ENCODE assay signal across 9 cellular contexts in genomic region chr3:187802928-187803259, GRCh38. TPM values are rescaled to one million over a fixed set of nuclear protein-coding genes. Genes with fewer than 3 reads are reported as not detected.
A peak's percentile ranks its signal among the peaks of the same experiment; 100 is the strongest.
DNase-seq lines count a peak whose midpoint lies in the region; ATAC-seq and TF ChIP-seq lines count a peak whose summit lies in the region.
"Had no signal": no experiment of that assay in that cellular context is flagged by ENCODE, and none has a peak within 500 bp of the region (broad histone marks: within the 10 kb centered on the region; RNA-seq: fewer than 3 reads in every experiment).

No MANE protein-coding gene starts in this region.

- no peaks in the 10 kb centered on the region for H4K20me1 ChIP-seq in MM.1S (ENCODE audit: insufficient read depth, low read length)

- DNase-seq in mucosa of descending colon = no peak
- no peak for DNase-seq in NCI-H2081 (lab: John Stamatoyannopoulos, UW)
- no peak for DNase-seq in MM.1S
- no peak for DNase-seq in spleen
- no peak for DNase-seq in midbrain (lab: John Stamatoyannopoulos, UW)
- DNase-seq: NCI-H1417 treated with DMSO at 0.1 percent for 48 hours had no signal

- intact Hi-C loops in mucosa of descending colon (cut with DNase I, micrococcal nuclease) (no loop called here), spleen (cut with DNase I; ENCODE audit: low total_unique reads) (no loop called here)

- no peaks in the 10 kb centered on the region for H3K79me2 ChIP-seq in MM.1S (ENCODE audit: low read length)

- TF ChIP-seq CTCF in mucosa of descending colon (IDR thresholded peaks at IDR 0.05) (no peak), MM.1S (IDR thresholded peaks at IDR 0.05; ENCODE audit: low read length) (no peak), spleen (IDR thresholded peaks at IDR 0.05 in 8 of 11, conservative IDR thresholded peaks at IDR 0.05 in 3 of 11) (no peak)

- H3K36me3 ChIP-seq in mucosa of descending colon (ENCODE audit: low read depth) (no peaks in the 10 kb centered on the region), MM.1S (replicated peaks; ENCODE audit: insufficient read depth, low read length) (no peaks in the 10 kb centered on the region), spleen (no peaks in the 10 kb centered on the region)

- peaks cover 21% of the 10 kb centered on the region for H3K9me3 Mint-ChIP-seq in T-helper 1 cell treated with Interleukin-12 subunit alpha and Interleukin-12 subunit beta and Interleukin-4 antibody, amounts not matched to agents 30 μg/mL and 1 μg/mL, for 36 hours

- TF ChIP-seq POLR2A in spleen (IDR thresholded peaks at IDR 0.05) = no peak

- H3K4me1 ChIP-seq in mucosa of descending colon (ENCODE audit: low read depth) = peaks cover 6% of the 10 kb centered on the region
- 0 out of 2 replicates have a peak, but pooled peaks cover 6% of the 10 kb centered on the region for H3K4me1 ChIP-seq in MM.1S (ENCODE audit: low read length)
- H3K4me1 ChIP-seq in spleen = peaks cover 4 to 41% (median 11%) of the 10 kb centered on the region in 6 donors

- 71 to 79% (median 78%) methylated on average over 9 of the region's 9 CpGs for WGBS in spleen, 5 donors

- H3K9ac ChIP-seq in MM.1S (ENCODE audit: low read length) = no peak overlapping the region

- no peaks in the 10 kb centered on the region; the same call in 1 of the 2 replicates for H3F3A ChIP-seq in MM.1S (ENCODE audit: insufficient read depth, low read length)

- H2AFZ ChIP-seq in MM.1S (ENCODE audit: low read length) = no peak overlapping the region

- peak overlapping the region; percentile 91 for H3K27ac Mint-ChIP-seq in T-helper 1 cell treated with Interleukin-12 subunit alpha and Interleukin-12 subunit beta and Interleukin-4 antibody, amounts not matched to agents 30 μg/mL and 1 μg/mL, for 36 hours

- H3K4me3 ChIP-seq in mucosa of descending colon (no peak overlapping the region), MM.1S (ENCODE audit: low read length) (no peak overlapping the region), spleen (peak overlapping the region in 1 of 8 donors; percentile 15)

- H3K27ac ChIP-seq in MM.1S (ENCODE audit: low read length) = no peak overlapping the region
- H3K27ac ChIP-seq in spleen = peak overlapping the region in 1 of 8 donors; percentile 43

- peaks cover 18% of the 10 kb centered on the region for H3K36me3 Mint-ChIP-seq in T-helper 1 cell treated with Interleukin-12 subunit alpha and Interleukin-12 subunit beta and Interleukin-4 antibody, amounts not matched to agents 30 μg/mL and 1 μg/mL, for 36 hours (ENCODE audit: low read depth)

- H3K27me3 ChIP-seq in MM.1S (replicated peaks; ENCODE audit: insufficient read depth, low read length) (peaks cover 41% of the 10 kb centered on the region), spleen (replicated peaks in 1 of 7) (no peaks in the 10 kb centered on the region)

- H3K9me2 ChIP-seq in MM.1S (replicated peaks; ENCODE audit: insufficient read depth, low read length) = no peaks in the 10 kb centered on the region

- H3K9me3 ChIP-seq in mucosa of descending colon (no peaks in the 10 kb centered on the region), MM.1S (replicated peaks; ENCODE audit: insufficient read depth, low read length) (no peaks in the 10 kb centered on the region), spleen (no peaks in the 10 kb centered on the region)

- no peaks in the 10 kb centered on the region for H3K27me3 Mint-ChIP-seq in T-helper 1 cell treated with Interleukin-12 subunit alpha and Interleukin-12 subunit beta and Interleukin-4 antibody, amounts not matched to agents 30 μg/mL and 1 μg/mL, for 36 hours (ENCODE audit: low read depth)

- H3K4me1 Mint-ChIP-seq in T-helper 1 cell treated with Interleukin-12 subunit alpha and Interleukin-12 subunit beta and Interleukin-4 antibody, amounts not matched to agents 30 μg/mL and 1 μg/mL, for 36 hours (ENCODE audit: low read depth) = peaks cover 88% of the 10 kb centered on the region

- H3K4me3 Mint-ChIP-seq in T-helper 1 cell treated with Interleukin-12 subunit alpha and Interleukin-12 subunit beta and Interleukin-4 antibody, amounts not matched to agents 30 μg/mL and 1 μg/mL, for 36 hours = peak overlapping the region; percentile 52

- no peak overlapping the region for H3K4me2 ChIP-seq in MM.1S (ENCODE audit: low read depth, low read length)

- ATAC-seq in GM18502 (IDR thresholded peaks at IDR 0.05; ENCODE audit: poor library complexity, unreplicated experiment) (peak; percentile 93), GM21737 (IDR thresholded peaks at IDR 0.05; ENCODE audit: unreplicated experiment) (peak; percentile 91), mucosa of descending colon (peak; percentile 26)

RNA-seq across cellular contexts. Expression of gene BCL6, which starts 57.6 kb away (rescaled TPM):
- total RNA-seq in mucosa of descending colon = 100 to 1,000 TPM in 1 of 3 donors, 10 to 100 TPM in 2; 10.9 to 133 (median 23.8) TPM
- total RNA-seq in spleen = 100 to 1,000 TPM in 6 of 7 donors, 10 to 100 TPM in 1; 84.4 to 444 (median 168) TPM
- polyA plus RNA-seq in spleen = 10 to 100 TPM in 2 of 3 donors, 1 to 10 TPM in 1; 9.5 to 13.9 (median 12.0) TPM

Comparison
In these comparisons a context has a peak if more than half of its experiments do, and no peak if none do; other contexts are left out.
1. ATAC-seq: peak in every context shown above with its lines; median percentile 93 in GM18502; 91 in GM21737; 26 in mucosa of descending colon.